1 cellular context compared by ENCODE assay signal in genomic region chr3:46497556-46498265, GRCh38.
TF ChIP-seq lines count a peak whose summit lies in the region.

TSS of gene RTP3 (plus strand) at chr3:46497976. CDS start at chr3:46498063, 87 bp downstream.

TF ChIP-seq in endothelial cell of umbilical vein, 7 proteins besides CTCF, POLR2A, EP300 and RAD21:
- TF ChIP-seq EZH2 (IDR thresholded peaks at IDR 0.05; ENCODE audit: borderline replicate concordance, low read depth, low read length, severe bottlenecking) = no peak
- TF ChIP-seq MYC (IDR thresholded peaks at IDR 0.05; ENCODE audit: low read depth, low read length) = no peak
- TF ChIP-seq JUN (IDR thresholded peaks at IDR 0.05; ENCODE audit: borderline replicate concordance, insufficient read depth, insufficient read length, low read depth) = no peak
